7 cellular contexts compared by ENCODE assay signal in the genomic region with DNA sequence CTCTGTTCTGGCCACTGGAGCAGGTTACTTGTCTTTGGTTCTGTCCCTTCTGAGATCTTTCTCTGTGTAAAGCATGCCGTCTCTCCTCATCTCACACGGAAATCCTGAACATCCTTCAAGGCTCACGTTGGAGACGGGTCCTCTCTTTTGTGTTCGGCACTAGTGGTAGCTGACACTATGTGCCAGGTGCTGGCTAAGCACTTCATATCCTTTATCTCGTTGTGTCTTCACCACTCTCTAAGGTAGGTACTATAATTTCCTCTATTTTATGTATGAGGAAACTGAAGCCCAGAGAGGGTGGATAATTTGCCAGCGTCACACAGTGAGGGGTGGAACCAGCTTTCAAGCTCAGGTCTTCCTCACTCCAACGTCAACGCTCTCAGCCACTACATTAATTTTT. TPM values are rescaled to one million over a fixed set of nuclear protein-coding genes. Genes with fewer than 3 reads are reported as not detected.
DNase-seq lines count a peak whose midpoint lies in the region; FAIRE-seq and TF ChIP-seq lines count a peak whose summit lies in the region.

No MANE protein-coding gene starts in this region.

- H3K4me3 ChIP-seq in GM12864 (ENCODE audit: low read depth, low read length) (peak overlapping the region; percentile 95), dorsolateral prefrontal cortex (peak overlapping the region in 57 of 59 donors; percentile 68 to 99 (median 92)), parathyroid adenoma (ENCODE audit: low read depth, low read length) (peak overlapping the region; percentile 82)

- DNase-seq in GM12864 (ENCODE audit: low read depth) (no peak), NOMO-1 treated with DMSO at 0.1 percent for 48 hours (lab: John Stamatoyannopoulos, UW; ENCODE audit: unreplicated experiment) (peak; percentile 41), dorsolateral prefrontal cortex (no peak), DMS 273 (lab: John Stamatoyannopoulos, UW; ENCODE audit: unreplicated experiment) (no peak), urothelium cell line (ENCODE audit: low spot score) (no peak), RKO (ENCODE audit: low spot score) (no peak)

- H3K36me3 ChIP-seq in parathyroid adenoma (ENCODE audit: control insufficient read depth, insufficient read depth, low read length), result no peaks in the 10 kb centered on the region

- H3K9ac ChIP-seq in parathyroid adenoma, result no peak overlapping the region

- peaks cover 27% of the 10 kb centered on the region for H3K79me2 ChIP-seq in parathyroid adenoma

- no peaks in the 10 kb centered on the region for H3K27me3 ChIP-seq in dorsolateral prefrontal cortex
- no peaks in the 10 kb centered on the region for H3K27me3 ChIP-seq in parathyroid adenoma (ENCODE audit: control insufficient read depth, insufficient read depth, low read length)

- H3K9me3 ChIP-seq in parathyroid adenoma (ENCODE audit: control insufficient read depth, low read length), result no peaks in the 10 kb centered on the region

- H3K4me1 ChIP-seq in parathyroid adenoma, result peaks cover 21% of the 10 kb centered on the region

- H3K4me2 ChIP-seq in parathyroid adenoma (ENCODE audit: low read length), result peak overlapping the region; percentile 63

- intact Hi-C loops in dorsolateral prefrontal cortex (cut with DNase I), result loop anchor here in 1 of 2 donors (5.0 kb wide), 2 partner anchors 41 to 166 kb away; partner anchors contain the start of gene PLXND1

- H3K27ac ChIP-seq in dorsolateral prefrontal cortex (peak overlapping the region in 56 of 59 donors; percentile 3 to 94 (median 86)), parathyroid adenoma (peak overlapping the region; percentile 90)

- FAIRE-seq in urothelium cell line (lab: Jason Lieb, UNC), result no peak

- H2AFZ ChIP-seq in parathyroid adenoma, result peak overlapping the region; percentile 33

- TF ChIP-seq CTCF in GM12864 (IDR thresholded peaks at IDR 0.05; ENCODE audit: low read depth, low read length, missing control alignments), result no peak
- no peak for TF ChIP-seq CTCF in dorsolateral prefrontal cortex (IDR thresholded peaks at IDR 0.05 in 54 of 56, conservative IDR thresholded peaks at IDR 0.05 in 2 of 56; ENCODE audit: low read depth in 1 of 56, partially characterized antibody in 56 of 56)
- TF ChIP-seq CTCF in parathyroid adenoma (IDR thresholded peaks at IDR 0.05), result no peak

RNA-seq across cellular contexts. Expression of gene IFT122, which starts 1.2 kb away (rescaled TPM):
- total RNA-seq in dorsolateral prefrontal cortex, result 10 to 100 TPM; 38.5 to 96.5 (median 58.5) TPM

RNA-seq across cellular contexts. Expression of gene MBD4, which starts 1.5 kb away (rescaled TPM):
- 10 to 100 TPM; 23.7 to 45.4 (median 31.5) TPM for total RNA-seq in dorsolateral prefrontal cortex

RNA-seq across cellular contexts. Expression of gene EFCAB12, which starts 12.8 kb away (rescaled TPM):
- total RNA-seq in dorsolateral prefrontal cortex, result 1 to 10 TPM; 2.0 to 10.0 (median 4.5) TPM
